In the genomic region with DNA sequence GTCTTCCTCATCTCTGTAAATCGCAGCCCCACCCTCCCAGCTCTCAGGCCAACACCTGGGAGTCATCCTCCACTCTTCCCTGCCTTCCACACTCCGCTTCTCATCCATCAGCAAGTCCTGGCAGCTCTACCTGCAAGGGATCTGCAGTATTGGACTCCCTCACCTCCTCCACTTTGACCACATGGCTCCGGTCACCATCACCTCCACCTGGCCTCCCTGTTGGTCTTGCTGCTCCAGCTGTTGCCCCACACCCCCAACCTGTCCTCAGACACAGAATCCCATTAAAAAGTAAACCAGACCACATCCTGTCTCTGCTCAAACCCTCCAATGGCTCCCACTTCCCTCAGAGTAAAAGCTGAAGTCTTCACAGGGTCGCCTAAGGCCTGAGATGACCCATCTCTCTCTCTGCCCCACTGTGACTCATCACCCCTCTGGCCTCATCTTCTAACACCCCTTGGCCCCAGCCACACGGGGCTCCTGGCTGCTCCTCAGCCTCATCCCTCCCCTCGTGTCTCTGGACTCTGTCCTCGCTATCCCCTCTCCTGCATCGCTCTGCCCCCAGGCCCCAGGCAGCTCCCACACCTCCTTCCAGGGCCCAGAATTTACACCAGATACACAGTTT, we compare ENCODE assay signal across 2 cellular contexts.
TF ChIP-seq lines count a peak whose summit lies in the region.

No MANE protein-coding gene starts in this region.

TF ChIP-seq in SK-N-SH, 30 proteins besides CTCF, POLR2A, EP300 and RAD21 (continued from another document):
- TF ChIP-seq, protein P1, sequence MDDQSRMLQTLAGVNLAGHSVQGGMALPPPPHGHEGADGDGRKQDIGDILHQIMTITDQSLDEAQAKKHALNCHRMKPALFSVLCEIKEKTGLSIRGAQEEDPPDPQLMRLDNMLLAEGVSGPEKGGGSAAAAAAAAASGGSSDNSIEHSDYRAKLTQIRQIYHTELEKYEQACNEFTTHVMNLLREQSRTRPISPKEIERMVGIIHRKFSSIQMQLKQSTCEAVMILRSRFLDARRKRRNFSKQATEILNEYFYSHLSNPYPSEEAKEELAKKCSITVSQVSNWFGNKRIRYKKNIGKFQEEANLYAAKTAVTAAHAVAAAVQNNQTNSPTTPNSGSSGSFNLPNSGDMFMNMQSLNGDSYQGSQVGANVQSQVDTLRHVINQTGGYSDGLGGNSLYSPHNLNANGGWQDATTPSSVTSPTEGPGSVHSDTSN (IDR thresholded peaks at IDR 0.05), result no peak
- TF ChIP-seq EZH2phosphoT487 (IDR thresholded peaks at IDR 0.05; ENCODE audit: borderline replicate concordance, low read depth), result no peak
- TF ChIP-seq, protein P2, sequence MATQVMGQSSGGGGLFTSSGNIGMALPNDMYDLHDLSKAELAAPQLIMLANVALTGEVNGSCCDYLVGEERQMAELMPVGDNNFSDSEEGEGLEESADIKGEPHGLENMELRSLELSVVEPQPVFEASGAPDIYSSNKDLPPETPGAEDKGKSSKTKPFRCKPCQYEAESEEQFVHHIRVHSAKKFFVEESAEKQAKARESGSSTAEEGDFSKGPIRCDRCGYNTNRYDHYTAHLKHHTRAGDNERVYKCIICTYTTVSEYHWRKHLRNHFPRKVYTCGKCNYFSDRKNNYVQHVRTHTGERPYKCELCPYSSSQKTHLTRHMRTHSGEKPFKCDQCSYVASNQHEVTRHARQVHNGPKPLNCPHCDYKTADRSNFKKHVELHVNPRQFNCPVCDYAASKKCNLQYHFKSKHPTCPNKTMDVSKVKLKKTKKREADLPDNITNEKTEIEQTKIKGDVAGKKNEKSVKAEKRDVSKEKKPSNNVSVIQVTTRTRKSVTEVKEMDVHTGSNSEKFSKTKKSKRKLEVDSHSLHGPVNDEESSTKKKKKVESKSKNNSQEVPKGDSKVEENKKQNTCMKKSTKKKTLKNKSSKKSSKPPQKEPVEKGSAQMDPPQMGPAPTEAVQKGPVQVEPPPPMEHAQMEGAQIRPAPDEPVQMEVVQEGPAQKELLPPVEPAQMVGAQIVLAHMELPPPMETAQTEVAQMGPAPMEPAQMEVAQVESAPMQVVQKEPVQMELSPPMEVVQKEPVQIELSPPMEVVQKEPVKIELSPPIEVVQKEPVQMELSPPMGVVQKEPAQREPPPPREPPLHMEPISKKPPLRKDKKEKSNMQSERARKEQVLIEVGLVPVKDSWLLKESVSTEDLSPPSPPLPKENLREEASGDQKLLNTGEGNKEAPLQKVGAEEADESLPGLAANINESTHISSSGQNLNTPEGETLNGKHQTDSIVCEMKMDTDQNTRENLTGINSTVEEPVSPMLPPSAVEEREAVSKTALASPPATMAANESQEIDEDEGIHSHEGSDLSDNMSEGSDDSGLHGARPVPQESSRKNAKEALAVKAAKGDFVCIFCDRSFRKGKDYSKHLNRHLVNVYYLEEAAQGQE (IDR thresholded peaks at IDR 0.05; ENCODE audit: low read depth, low read length), result no peak
- TF ChIP-seq SMC3 (IDR thresholded peaks at IDR 0.05; ENCODE audit: low read depth, low read length), result no peak
- TF ChIP-seq SIN3A (IDR thresholded peaks at IDR 0.05; ENCODE audit: borderline replicate concordance, low read depth, low read length), result no peak
- TF ChIP-seq RFX5 (IDR thresholded peaks at IDR 0.05; ENCODE audit: low read length), result no peak
- TF ChIP-seq MXI1 (IDR thresholded peaks at IDR 0.05; ENCODE audit: low read depth, low read length), result no peak
- TF ChIP-seq, protein P3, sequence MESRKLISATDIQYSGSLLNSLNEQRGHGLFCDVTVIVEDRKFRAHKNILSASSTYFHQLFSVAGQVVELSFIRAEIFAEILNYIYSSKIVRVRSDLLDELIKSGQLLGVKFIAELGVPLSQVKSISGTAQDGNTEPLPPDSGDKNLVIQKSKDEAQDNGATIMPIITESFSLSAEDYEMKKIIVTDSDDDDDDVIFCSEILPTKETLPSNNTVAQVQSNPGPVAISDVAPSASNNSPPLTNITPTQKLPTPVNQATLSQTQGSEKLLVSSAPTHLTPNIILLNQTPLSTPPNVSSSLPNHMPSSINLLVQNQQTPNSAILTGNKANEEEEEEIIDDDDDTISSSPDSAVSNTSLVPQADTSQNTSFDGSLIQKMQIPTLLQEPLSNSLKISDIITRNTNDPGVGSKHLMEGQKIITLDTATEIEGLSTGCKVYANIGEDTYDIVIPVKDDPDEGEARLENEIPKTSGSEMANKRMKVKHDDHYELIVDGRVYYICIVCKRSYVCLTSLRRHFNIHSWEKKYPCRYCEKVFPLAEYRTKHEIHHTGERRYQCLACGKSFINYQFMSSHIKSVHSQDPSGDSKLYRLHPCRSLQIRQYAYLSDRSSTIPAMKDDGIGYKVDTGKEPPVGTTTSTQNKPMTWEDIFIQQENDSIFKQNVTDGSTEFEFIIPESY (IDR thresholded peaks at IDR 0.05; ENCODE audit: borderline replicate concordance, low read depth), result no peak
- TF ChIP-seq, protein P4, sequence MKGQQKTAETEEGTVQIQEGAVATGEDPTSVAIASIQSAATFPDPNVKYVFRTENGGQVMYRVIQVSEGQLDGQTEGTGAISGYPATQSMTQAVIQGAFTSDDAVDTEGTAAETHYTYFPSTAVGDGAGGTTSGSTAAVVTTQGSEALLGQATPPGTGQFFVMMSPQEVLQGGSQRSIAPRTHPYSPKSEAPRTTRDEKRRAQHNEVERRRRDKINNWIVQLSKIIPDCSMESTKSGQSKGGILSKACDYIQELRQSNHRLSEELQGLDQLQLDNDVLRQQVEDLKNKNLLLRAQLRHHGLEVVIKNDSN (IDR thresholded peaks at IDR 0.05; ENCODE audit: borderline replicate concordance, low read depth), result no peak
- TF ChIP-seq GABPA (IDR thresholded peaks at IDR 0.05; ENCODE audit: low read depth), result no peak
- TF ChIP-seq, protein P5, sequence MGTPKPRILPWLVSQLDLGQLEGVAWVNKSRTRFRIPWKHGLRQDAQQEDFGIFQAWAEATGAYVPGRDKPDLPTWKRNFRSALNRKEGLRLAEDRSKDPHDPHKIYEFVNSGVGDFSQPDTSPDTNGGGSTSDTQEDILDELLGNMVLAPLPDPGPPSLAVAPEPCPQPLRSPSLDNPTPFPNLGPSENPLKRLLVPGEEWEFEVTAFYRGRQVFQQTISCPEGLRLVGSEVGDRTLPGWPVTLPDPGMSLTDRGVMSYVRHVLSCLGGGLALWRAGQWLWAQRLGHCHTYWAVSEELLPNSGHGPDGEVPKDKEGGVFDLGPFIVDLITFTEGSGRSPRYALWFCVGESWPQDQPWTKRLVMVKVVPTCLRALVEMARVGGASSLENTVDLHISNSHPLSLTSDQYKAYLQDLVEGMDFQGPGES (IDR thresholded peaks at IDR 0.05; ENCODE audit: low read depth, low read length), result no peak
- no peak for TF ChIP-seq TEAD4 (IDR thresholded peaks at IDR 0.05; ENCODE audit: borderline replicate concordance, insufficient read depth)
- TF ChIP-seq TAF1 (IDR thresholded peaks at IDR 0.05; ENCODE audit: borderline replicate concordance, low read depth, low read length), result no peak
- TF ChIP-seq YY1 (IDR thresholded peaks at IDR 0.05; ENCODE audit: low read depth), result no peak
- TF ChIP-seq FOXJ3 (CRISPR knock-in tag; IDR thresholded peaks at IDR 0.05), result no peak

TF ChIP-seq in SK-N-SH treated with all-trans-retinoic acid at 6 μM for 48 hours, 23 proteins besides CTCF, POLR2A, EP300 and RAD21 (continued from another document):
- TF ChIP-seq, protein P6, sequence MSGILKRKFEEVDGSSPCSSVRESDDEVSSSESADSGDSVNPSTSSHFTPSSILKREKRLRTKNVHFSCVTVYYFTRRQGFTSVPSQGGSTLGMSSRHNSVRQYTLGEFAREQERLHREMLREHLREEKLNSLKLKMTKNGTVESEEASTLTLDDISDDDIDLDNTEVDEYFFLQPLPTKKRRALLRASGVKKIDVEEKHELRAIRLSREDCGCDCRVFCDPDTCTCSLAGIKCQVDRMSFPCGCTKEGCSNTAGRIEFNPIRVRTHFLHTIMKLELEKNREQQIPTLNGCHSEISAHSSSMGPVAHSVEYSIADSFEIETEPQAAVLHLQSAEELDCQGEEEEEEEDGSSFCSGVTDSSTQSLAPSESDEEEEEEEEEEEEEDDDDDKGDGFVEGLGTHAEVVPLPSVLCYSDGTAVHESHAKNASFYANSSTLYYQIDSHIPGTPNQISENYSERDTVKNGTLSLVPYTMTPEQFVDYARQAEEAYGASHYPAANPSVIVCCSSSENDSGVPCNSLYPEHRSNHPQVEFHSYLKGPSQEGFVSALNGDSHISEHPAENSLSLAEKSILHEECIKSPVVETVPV (CRISPR knock-in tag; IDR thresholded peaks at IDR 0.05), result no peak
- TF ChIP-seq, protein P7, sequence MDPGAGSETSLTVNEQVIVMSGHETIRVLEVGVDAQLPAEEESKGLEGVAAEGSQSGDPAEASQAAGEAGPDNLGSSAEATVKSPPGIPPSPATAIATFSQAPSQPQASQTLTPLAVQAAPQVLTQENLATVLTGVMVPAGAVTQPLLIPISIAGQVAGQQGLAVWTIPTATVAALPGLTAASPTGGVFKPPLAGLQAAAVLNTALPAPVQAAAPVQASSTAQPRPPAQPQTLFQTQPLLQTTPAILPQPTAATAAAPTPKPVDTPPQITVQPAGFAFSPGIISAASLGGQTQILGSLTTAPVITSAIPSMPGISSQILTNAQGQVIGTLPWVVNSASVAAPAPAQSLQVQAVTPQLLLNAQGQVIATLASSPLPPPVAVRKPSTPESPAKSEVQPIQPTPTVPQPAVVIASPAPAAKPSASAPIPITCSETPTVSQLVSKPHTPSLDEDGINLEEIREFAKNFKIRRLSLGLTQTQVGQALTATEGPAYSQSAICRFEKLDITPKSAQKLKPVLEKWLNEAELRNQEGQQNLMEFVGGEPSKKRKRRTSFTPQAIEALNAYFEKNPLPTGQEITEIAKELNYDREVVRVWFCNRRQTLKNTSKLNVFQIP (CRISPR knock-in tag; IDR thresholded peaks at IDR 0.05; ENCODE audit: borderline replicate concordance, low read depth), result no peak
- TF ChIP-seq ZFP30 (CRISPR knock-in tag; IDR thresholded peaks at IDR 0.05) (no peak), TOX (CRISPR knock-in tag; IDR thresholded peaks at IDR 0.05; ENCODE audit: borderline replicate concordance) (no peak)
- TF ChIP-seq, protein P8, sequence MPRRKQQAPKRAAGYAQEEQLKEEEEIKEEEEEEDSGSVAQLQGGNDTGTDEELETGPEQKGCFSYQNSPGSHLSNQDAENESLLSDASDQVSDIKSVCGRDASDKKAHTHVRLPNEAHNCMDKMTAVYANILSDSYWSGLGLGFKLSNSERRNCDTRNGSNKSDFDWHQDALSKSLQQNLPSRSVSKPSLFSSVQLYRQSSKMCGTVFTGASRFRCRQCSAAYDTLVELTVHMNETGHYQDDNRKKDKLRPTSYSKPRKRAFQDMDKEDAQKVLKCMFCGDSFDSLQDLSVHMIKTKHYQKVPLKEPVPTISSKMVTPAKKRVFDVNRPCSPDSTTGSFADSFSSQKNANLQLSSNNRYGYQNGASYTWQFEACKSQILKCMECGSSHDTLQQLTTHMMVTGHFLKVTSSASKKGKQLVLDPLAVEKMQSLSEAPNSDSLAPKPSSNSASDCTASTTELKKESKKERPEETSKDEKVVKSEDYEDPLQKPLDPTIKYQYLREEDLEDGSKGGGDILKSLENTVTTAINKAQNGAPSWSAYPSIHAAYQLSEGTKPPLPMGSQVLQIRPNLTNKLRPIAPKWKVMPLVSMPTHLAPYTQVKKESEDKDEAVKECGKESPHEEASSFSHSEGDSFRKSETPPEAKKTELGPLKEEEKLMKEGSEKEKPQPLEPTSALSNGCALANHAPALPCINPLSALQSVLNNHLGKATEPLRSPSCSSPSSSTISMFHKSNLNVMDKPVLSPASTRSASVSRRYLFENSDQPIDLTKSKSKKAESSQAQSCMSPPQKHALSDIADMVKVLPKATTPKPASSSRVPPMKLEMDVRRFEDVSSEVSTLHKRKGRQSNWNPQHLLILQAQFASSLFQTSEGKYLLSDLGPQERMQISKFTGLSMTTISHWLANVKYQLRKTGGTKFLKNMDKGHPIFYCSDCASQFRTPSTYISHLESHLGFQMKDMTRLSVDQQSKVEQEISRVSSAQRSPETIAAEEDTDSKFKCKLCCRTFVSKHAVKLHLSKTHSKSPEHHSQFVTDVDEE (CRISPR knock-in tag; IDR thresholded peaks at IDR 0.05), result no peak
